In the genomic region with DNA sequence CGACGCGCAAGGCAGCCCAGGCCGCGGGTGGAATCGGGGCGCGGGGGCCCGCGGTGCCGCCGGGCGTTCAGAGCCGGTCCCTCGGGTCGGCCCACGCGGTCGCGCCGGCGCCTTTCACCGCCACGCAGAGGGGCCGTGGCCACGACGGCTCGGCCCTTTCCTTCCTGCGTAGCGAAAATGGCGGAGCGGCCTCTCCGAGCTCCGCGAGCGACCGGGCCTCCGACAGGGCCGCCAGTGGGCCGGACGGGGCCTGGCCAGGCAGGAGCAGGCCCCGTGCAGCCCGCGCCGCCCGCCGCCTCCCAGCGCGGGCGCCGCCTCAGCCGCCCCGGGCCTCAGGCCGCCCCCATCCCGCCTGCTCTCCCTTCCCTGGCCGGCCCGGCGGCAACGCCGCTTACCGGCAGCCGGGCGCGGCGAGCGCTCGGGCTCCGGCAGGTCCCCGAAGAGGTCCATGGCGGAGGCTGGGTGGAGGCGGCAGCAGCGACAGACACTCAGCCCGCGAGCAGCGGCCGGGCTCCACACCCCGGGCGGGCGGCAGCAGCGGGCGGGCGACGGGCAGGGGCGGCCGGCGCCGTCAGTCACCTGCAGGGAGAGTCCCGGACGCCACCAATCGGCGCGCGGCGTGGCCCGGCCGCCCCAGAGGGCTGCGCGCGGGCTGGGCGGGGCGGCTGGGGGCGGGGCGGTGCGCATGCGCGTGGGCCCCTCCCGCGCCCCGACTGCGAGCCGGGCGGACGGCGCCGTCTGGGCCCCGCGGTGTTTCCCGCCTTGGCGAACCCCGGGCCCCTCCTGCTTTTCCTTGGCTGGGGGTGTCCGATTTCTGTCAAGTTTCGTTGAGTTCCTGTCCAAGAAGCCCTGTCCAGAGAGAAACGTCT, we compare ENCODE assay signal across 8 cellular contexts. TPM values are rescaled to one million over a fixed set of nuclear protein-coding genes. Genes with fewer than 3 reads are reported as not detected.
DNase-seq lines count a peak whose midpoint lies in the region; ATAC-seq and TF ChIP-seq lines count a peak whose summit lies in the region.

A gene with protein sequence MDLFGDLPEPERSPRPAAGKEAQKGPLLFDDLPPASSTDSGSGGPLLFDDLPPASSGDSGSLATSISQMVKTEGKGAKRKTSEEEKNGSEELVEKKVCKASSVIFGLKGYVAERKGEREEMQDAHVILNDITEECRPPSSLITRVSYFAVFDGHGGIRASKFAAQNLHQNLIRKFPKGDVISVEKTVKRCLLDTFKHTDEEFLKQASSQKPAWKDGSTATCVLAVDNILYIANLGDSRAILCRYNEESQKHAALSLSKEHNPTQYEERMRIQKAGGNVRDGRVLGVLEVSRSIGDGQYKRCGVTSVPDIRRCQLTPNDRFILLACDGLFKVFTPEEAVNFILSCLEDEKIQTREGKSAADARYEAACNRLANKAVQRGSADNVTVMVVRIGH (minus strand): TSS at position 592 of the 869 bp plus-strand sequence. CDS start 142 bp downstream, at position 450.

- H3K27me3 ChIP-seq in CD8-positive, alpha-beta T cell (ENCODE audit: insufficient read depth, low read length), result no peaks in the 10 kb centered on the region

- H3K4me3 ChIP-seq in CD8-positive, alpha-beta T cell (ENCODE audit: low read depth, low read length), result peak within 1 kb of the TSS; percentile 71

- POLR2A ChIA-PET in CD8-positive, alpha-beta T cell (lab: Charles Lee), result interaction anchor here (0.8 to 2.8 kb wide), 7 partner anchors 10 to 85 kb away, joined by 3 to 9 read pairs (median 4); a partner anchor contains a TSS

- intact Hi-C loops in CD8-positive, alpha-beta T cell (cut with DNase I, micrococcal nuclease), result loop anchor here (1.0 to 10.0 kb wide), 13 partner anchors 27 to 509 kb away; a partner anchor contains a TSS

- TF ChIP-seq CTCF in CD8-positive, alpha-beta T cell (IDR thresholded peaks at IDR 0.05), result no peak

- CTCF ChIA-PET in CD8-positive, alpha-beta T cell (lab: Charles Lee), result interaction anchor here (1.3 kb wide), 1 partner anchor 28 kb away, joined by 5 read pairs; no protein-coding TSS in a partner anchor

- peak; percentile 78 to 94 (median 89) for DNase-seq in CD8-positive, alpha-beta T cell
- DNase-seq in HK-2 (ENCODE audit: unreplicated experiment) (peak; percentile 86), NK-92 (lab: John Stamatoyannopoulos, UW; ENCODE audit: unreplicated experiment) (peak; percentile 35), lung microvascular endothelial cell (ENCODE audit: low read depth in 2 of 2) (peak; percentile 86 to 90)
- DNase-seq in activated CD8-positive, alpha-beta memory T cell treated with anti-CD3 and anti-CD28 coated beads for 1 hour (ENCODE audit: extremely low read depth in 1 of 2, low read depth in 1 of 2), result peak; percentile 70 to 86
- DNase-seq in effector CD4-positive, alpha-beta T cell, result peak; percentile 86
- peak; percentile 75 to 89 (median 78) for DNase-seq in stimulated activated CD4-positive, alpha-beta T cell treated with anti-CD3 and anti-CD28 coated beads, TNF-alpha, amount 100 ng/mL, for 48 hours (ENCODE audit: low read depth in 3 of 3)

- H3K4me1 Mint-ChIP-seq in CD8-positive, alpha-beta T cell (ENCODE audit: low read depth), result peaks cover 46% of the 10 kb centered on the region

- H3K4me1 ChIP-seq in CD8-positive, alpha-beta T cell (ENCODE audit: insufficient read depth, low read length), result peaks cover 43% of the 10 kb centered on the region

- peak within 1 kb of the TSS; percentile 71 for H3K27ac ChIP-seq in CD8-positive, alpha-beta T cell (ENCODE audit: low read depth, low read length)

- H3K4me3 Mint-ChIP-seq in CD8-positive, alpha-beta T cell, result peak within 1 kb of the TSS; percentile 89

- H3K9me3 Mint-ChIP-seq in CD8-positive, alpha-beta T cell, result no peaks in the 10 kb centered on the region

- H3K9me3 ChIP-seq in CD8-positive, alpha-beta T cell (ENCODE audit: low read length), result no peaks in the 10 kb centered on the region

- peaks cover 4% of the 10 kb centered on the region for H3K36me3 ChIP-seq in CD8-positive, alpha-beta T cell (ENCODE audit: insufficient read depth, low read length)

- peaks cover 8% of the 10 kb centered on the region for H3K36me3 Mint-ChIP-seq in CD8-positive, alpha-beta T cell

- H3K27me3 Mint-ChIP-seq in CD8-positive, alpha-beta T cell (ENCODE audit: low read depth), result peaks cover 2% of the 10 kb centered on the region

- peak; percentile 97 for ATAC-seq in CD8-positive, alpha-beta T cell
- ATAC-seq in GM19455 (IDR thresholded peaks at IDR 0.05; ENCODE audit: unreplicated experiment), result peak; percentile 93

- peak within 1 kb of the TSS; percentile 92 for H3K27ac Mint-ChIP-seq in CD8-positive, alpha-beta T cell

RNA-seq across cellular contexts. Expression of the gene that starts here (rescaled TPM):
- total RNA-seq in CD8-positive, alpha-beta T cell, result 100 to 1,000 TPM; 133 to 144 TPM
- 12.0 and 19.6 TPM in 2 replicates for total RNA-seq in lung microvascular endothelial cell

Comparison
In these comparisons a context has a peak if more than half of its experiments do, and no peak if none do; other contexts are left out.
1. Peak in every context shown above with its lines: DNase-seq, ATAC-seq, H3K4me3 ChIP-seq and H3K27ac ChIP-seq.
2. DNase-seq: peak in every context shown above with its lines; median percentile 89 in CD8-positive, alpha-beta T cell; 88 in lung microvascular endothelial cell; 86 in HK-2; 86 in effector CD4-positive, alpha-beta T cell; 78 in activated CD8-positive, alpha-beta memory T cell treated with anti-CD3 and anti-CD28 coated beads for 1 hour; 78 in stimulated activated CD4-positive, alpha-beta T cell treated with anti-CD3 and anti-CD28 coated beads, TNF-alpha, amount 100 ng/mL, for 48 hours; 35 in NK-92.